ENCODE assay signal across 19 cellular contexts in the genomic region with DNA sequence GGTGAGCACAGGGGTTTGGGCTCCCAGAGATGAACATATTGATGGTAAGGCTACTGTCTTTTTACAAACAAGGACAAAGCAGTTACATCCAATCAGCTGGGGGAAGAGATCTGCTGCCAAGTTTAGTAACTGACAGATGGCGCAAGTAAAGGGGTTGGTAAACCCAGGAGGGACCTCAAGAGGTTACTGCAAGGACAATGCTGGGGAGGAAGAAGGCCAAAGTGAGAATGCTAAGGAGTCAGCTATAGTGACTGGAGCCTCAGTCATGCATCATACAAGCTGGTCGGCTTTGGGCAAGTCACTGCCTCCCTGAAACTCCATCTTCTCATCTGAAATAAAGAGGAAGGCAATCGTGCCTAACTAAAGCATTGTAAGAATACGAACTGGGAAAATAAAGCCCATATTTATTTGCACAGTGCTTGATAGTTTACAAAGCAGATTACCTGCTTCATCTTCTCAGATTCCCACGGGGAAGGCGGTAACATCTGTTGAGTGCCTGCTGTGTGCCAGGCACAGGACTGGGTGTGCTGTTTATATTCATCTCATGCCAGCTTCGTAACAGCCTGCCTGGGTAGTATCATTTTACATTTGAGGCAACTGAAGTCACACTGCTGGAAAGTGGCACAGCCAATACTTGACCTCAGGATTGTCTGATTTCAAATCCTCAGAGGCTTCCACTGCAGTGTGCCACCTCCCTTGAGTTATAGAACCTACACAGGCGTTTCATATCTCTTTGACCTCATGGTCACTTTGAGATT.
DNase-seq lines count a peak whose midpoint lies in the region; ATAC-seq lines count a peak whose summit lies in the region.
"Had no signal": no experiment of that assay in that cellular context is flagged by ENCODE, and none has a peak within 500 bp of the region (broad histone marks: within the 10 kb centered on the region; RNA-seq: fewer than 3 reads in every experiment).

No MANE protein-coding gene starts in this region.

- peaks cover 0 to 2% (median 0%) of the 10 kb centered on the region in 7 donors for H3K4me1 Mint-ChIP-seq in naive thymus-derived CD4-positive, alpha-beta T cell
- H3K4me1 Mint-ChIP-seq: activated naive CD4-positive, alpha-beta T cell treated with anti-CD3 and anti-CD28 coated beads, Interleukin-2, amount 50 U/mL, for 24 hours had no signal

- ATAC-seq in naive thymus-derived CD4-positive, alpha-beta T cell, result peak; percentile 58
- ATAC-seq: activated T-cell treated with anti-CD3 and anti-CD28 coated beads, Interleukin-2, amount 50 U/mL, for 72 hours; left lung had no signal

- peaks cover 0 to 16% (median 13%) of the 10 kb centered on the region in 5 donors for H3K27me3 Mint-ChIP-seq in naive thymus-derived CD4-positive, alpha-beta T cell

- CTCF ChIA-PET in naive thymus-derived CD4-positive, alpha-beta T cell (lab: Charles Lee), result no interaction called here

- intact Hi-C loops in naive thymus-derived CD4-positive, alpha-beta T cell (cut with micrococcal nuclease), result no loop called here

- DNase-seq in DMS79 treated with DMSO at 0.1 percent for 48 hours (lab: John Stamatoyannopoulos, UW) (peak; percentile 25), DMS79 (lab: John Stamatoyannopoulos, UW) (no peak), NCI-H2029 treated with DMSO at 0.1 percent for 48 hours (lab: John Stamatoyannopoulos, UW) (peak; percentile 94), NCI-H748 (lab: John Stamatoyannopoulos, UW; ENCODE audit: unreplicated experiment) (peak; percentile 89), DMS153 treated with DMSO at 0.1 percent for 48 hours (lab: John Stamatoyannopoulos, UW; ENCODE audit: unreplicated experiment) (no peak), GM19238 (ENCODE audit: insufficient read length, low spot score) (no peak)
- DNase-seq in naive thymus-derived CD4-positive, alpha-beta T cell, result no peak
- DNase-seq in activated CD4-positive, alpha-beta T cell treated with anti-CD3 and anti-CD28 coated beads for 4 hours, result no peak
- DNase-seq: 8988T; activated B cell treated with CpG ODN at 0.5 μM for 24 hours; activated T-cell treated with anti-CD3 and anti-CD28 coated beads, Interleukin-2, amount 50 U/mL, for 72 hours; effector memory CD4-positive, alpha-beta T cell; glutamatergic neuron; left lung; SHP77 had no signal

- no peaks in the 10 kb centered on the region for H3K36me3 ChIP-seq in naive thymus-derived CD4-positive, alpha-beta T cell (ENCODE audit: control insufficient read depth in 2 of 3, insufficient read depth in 3 of 3, low read length in 3 of 3)
- H3K36me3 ChIP-seq: left lung, thoracic aorta had no signal

- H3K9me3 ChIP-seq in naive thymus-derived CD4-positive, alpha-beta T cell (ENCODE audit: control insufficient read depth in 2 of 3, low read length in 3 of 3), result no peaks in the 10 kb centered on the region
- H3K9me3 ChIP-seq: left lung, thoracic aorta had no signal

- no peak overlapping the region for H3K4me3 Mint-ChIP-seq in naive thymus-derived CD4-positive, alpha-beta T cell
- H3K4me3 Mint-ChIP-seq: activated B cell treated with CpG ODN at 0.5 μM for 24 hours; activated naive CD4-positive, alpha-beta T cell treated with anti-CD3 and anti-CD28 coated beads, Interleukin-2, amount 50 U/mL, for 24 hours; activated T-cell treated with anti-CD3 and anti-CD28 coated beads, Interleukin-2, amount 50 U/mL, for 72 hours; T-helper 1 cell treated with Interleukin-12 subunit alpha and Interleukin-12 subunit beta and Interleukin-4 antibody, amounts not matched to agents 30 μg/mL and 1 μg/mL, for 36 hours had no signal

- no peaks in the 10 kb centered on the region for H3K27me3 ChIP-seq in naive thymus-derived CD4-positive, alpha-beta T cell (ENCODE audit: control insufficient read depth in 2 of 2, insufficient read depth in 2 of 2, low read length in 2 of 2)
- H3K27me3 ChIP-seq: left lung had no signal

- no peaks in the 10 kb centered on the region for H3K36me3 Mint-ChIP-seq in naive thymus-derived CD4-positive, alpha-beta T cell
- H3K36me3 Mint-ChIP-seq: activated naive CD4-positive, alpha-beta T cell treated with anti-CD3 and anti-CD28 coated beads, Interleukin-2, amount 50 U/mL, for 24 hours had no signal

- no peaks in the 10 kb centered on the region for H3K4me1 ChIP-seq in naive thymus-derived CD4-positive, alpha-beta T cell (ENCODE audit: control insufficient read depth in 2 of 2, insufficient read depth in 2 of 2, low read length in 2 of 2)
- H3K4me1 ChIP-seq: left lung had no signal

- POLR2A ChIA-PET in naive thymus-derived CD4-positive, alpha-beta T cell (lab: Charles Lee), result no interaction called here

- H3K27ac ChIP-seq in naive thymus-derived CD4-positive, alpha-beta T cell (ENCODE audit: low read depth, low read length), result no peak overlapping the region
- H3K27ac ChIP-seq: C4-2B, left lung, thoracic aorta had no signal

- H3K27ac Mint-ChIP-seq in naive thymus-derived CD4-positive, alpha-beta T cell, result no peak overlapping the region
- H3K27ac Mint-ChIP-seq: activated B cell treated with CpG ODN at 0.5 μM for 24 hours; activated naive CD4-positive, alpha-beta T cell treated with anti-CD3 and anti-CD28 coated beads, Interleukin-2, amount 50 U/mL, for 24 hours; activated T-cell treated with anti-CD3 and anti-CD28 coated beads, Interleukin-2, amount 50 U/mL, for 72 hours; T-helper 1 cell treated with Interleukin-12 subunit alpha and Interleukin-12 subunit beta and Interleukin-4 antibody, amounts not matched to agents 30 μg/mL and 1 μg/mL, for 36 hours had no signal

- H3K9me3 Mint-ChIP-seq in naive thymus-derived CD4-positive, alpha-beta T cell, result peaks cover 0 to 2% (median 0%) of the 10 kb centered on the region in 11 donors
- H3K9me3 Mint-ChIP-seq: activated B cell treated with CpG ODN at 0.5 μM for 24 hours; activated naive CD4-positive, alpha-beta T cell treated with anti-CD3 and anti-CD28 coated beads, Interleukin-2, amount 50 U/mL, for 24 hours; activated T-cell treated with anti-CD3 and anti-CD28 coated beads, Interleukin-2, amount 50 U/mL, for 72 hours; T-helper 1 cell treated with Interleukin-12 subunit alpha and Interleukin-12 subunit beta and Interleukin-4 antibody, amounts not matched to agents 30 μg/mL and 1 μg/mL, for 36 hours had no signal

- no peak overlapping the region for H3K4me3 ChIP-seq in naive thymus-derived CD4-positive, alpha-beta T cell (ENCODE audit: low read length)
- H3K4me3 ChIP-seq: left lung, thoracic aorta had no signal

Comparison
In these comparisons a context has a peak if more than half of its experiments do, and no peak if none do; other contexts are left out.
1. DNase-seq: peak in DMS79 treated with DMSO at 0.1 percent for 48 hours (single experiment), NCI-H2029 treated with DMSO at 0.1 percent for 48 hours (single experiment) and NCI-H748 (single experiment); none in DMS79 (single experiment), naive thymus-derived CD4-positive, alpha-beta T cell (0 of 9), activated CD4-positive, alpha-beta T cell treated with anti-CD3 and anti-CD28 coated beads for 4 hours (0 of 2), DMS153 treated with DMSO at 0.1 percent for 48 hours (single experiment) and GM19238 (single experiment).